8 cellular contexts compared by ENCODE assay signal in genomic region chr19:48111280-48111679, GRCh38. TPM values are rescaled to one million over a fixed set of nuclear protein-coding genes. Genes with fewer than 3 reads are reported as not detected.
DNase-seq lines count a peak whose midpoint lies in the region; ATAC-seq and TF ChIP-seq lines count a peak whose summit lies in the region.

No MANE protein-coding gene starts in this region.

- 54 to 67% (median 59%) methylated on average over 7 of the region's 7 CpGs for WGBS in heart left ventricle, 4 donors
- WGBS in upper lobe of left lung, 2 donors = 61 to 77% methylated on average over 7 of the region's 7 CpGs

- H3K9me3 ChIP-seq in heart left ventricle (no peaks in the 10 kb centered on the region), left lung (no peaks in the 10 kb centered on the region), upper lobe of left lung (no peaks in the 10 kb centered on the region)

- H3K27ac Mint-ChIP-seq in activated T-helper 17 cell treated with anti-CD3 and anti-CD28 coated beads, Interleukin-2, amount 50 U/mL, for 72 hours = peak overlapping the region; percentile 95

- H3K27ac ChIP-seq in heart left ventricle = peak overlapping the region in 11 of 12 donors; percentile 87 to 100 (median 97)
- peak overlapping the region; percentile 92 to 93 for H3K27ac ChIP-seq in left lung
- H3K27ac ChIP-seq in upper lobe of left lung = peak overlapping the region; percentile 89 to 93 (median 92)

- no peak for TF ChIP-seq EP300 in upper lobe of left lung (IDR thresholded peaks at IDR 0.05)

- TF ChIP-seq CTCF in heart left ventricle (IDR thresholded peaks at IDR 0.05) = no peak
- no peak for TF ChIP-seq CTCF in left lung (IDR thresholded peaks at IDR 0.05)
- TF ChIP-seq CTCF in upper lobe of left lung (IDR thresholded peaks at IDR 0.05) = no peak

- H3K27me3 Mint-ChIP-seq in activated T-helper 17 cell treated with anti-CD3 and anti-CD28 coated beads, Interleukin-2, amount 50 U/mL, for 72 hours = no peaks in the 10 kb centered on the region

- TF ChIP-seq POLR2A in heart left ventricle (IDR thresholded peaks at IDR 0.05) (no peak), upper lobe of left lung (IDR thresholded peaks at IDR 0.05) (no peak)

- H3K36me3 ChIP-seq in heart left ventricle (peaks cover 0 to 4% (median 0%) of the 10 kb centered on the region in 9 donors), left lung (peaks cover 0 to 15% of the 10 kb centered on the region in 2 donors), upper lobe of left lung (peaks cover 0 to 7% (median 0%) of the 10 kb centered on the region in 4 donors)

- peaks cover 6% of the 10 kb centered on the region for H3K4me1 Mint-ChIP-seq in activated T-helper 17 cell treated with anti-CD3 and anti-CD28 coated beads, Interleukin-2, amount 50 U/mL, for 72 hours

- H3K9me3 Mint-ChIP-seq in activated T-helper 17 cell treated with anti-CD3 and anti-CD28 coated beads, Interleukin-2, amount 50 U/mL, for 72 hours = no peaks in the 10 kb centered on the region

- DNase-seq in heart left ventricle = no peak
- no peak for DNase-seq in cardiac septum (ENCODE audit: low spot score)
- no peak for DNase-seq in left lung
- DNase-seq in upper lobe of left lung = no peak
- DNase-seq in stimulated activated CD4-positive, alpha-beta T cell treated with anti-CD3 and anti-CD28 coated beads, Interleukin-1b, Interleukin-23, amount 100 ng/mL, for 48 hours = no peak

- H3K4me3 Mint-ChIP-seq in activated T-helper 17 cell treated with anti-CD3 and anti-CD28 coated beads, Interleukin-2, amount 50 U/mL, for 72 hours = peak overlapping the region; percentile 89

- intact Hi-C loops in heart left ventricle (cut with DNase I) = no loop called here
- intact Hi-C loops in cardiac septum (cut with DNase I) = no loop called here
- intact Hi-C loops in left lung (cut with DNase I) = no loop called here

- H3K27me3 ChIP-seq in heart left ventricle = no peaks in the 10 kb centered on the region
- no peaks in the 10 kb centered on the region for H3K27me3 ChIP-seq in left lung
- no peaks in the 10 kb centered on the region for H3K27me3 ChIP-seq in upper lobe of left lung

- peaks cover 31% of the 10 kb centered on the region for H3K36me3 Mint-ChIP-seq in activated T-helper 17 cell treated with anti-CD3 and anti-CD28 coated beads, Interleukin-2, amount 50 U/mL, for 72 hours (ENCODE audit: low read depth)

- H3K4me3 ChIP-seq in heart left ventricle (peak overlapping the region in 4 of 12 donors; percentile 41 to 68 (median 58)), left lung (peak overlapping the region in 1 of 2 donors; percentile 50), upper lobe of left lung (peak overlapping the region in 1 of 4 donors; percentile 57)

- ATAC-seq in heart left ventricle (no peak), left lung (no peak), upper lobe of left lung (ENCODE audit: low FRiP score in 2 of 2) (no peak), HG02884 (IDR thresholded peaks at IDR 0.05; ENCODE audit: unreplicated experiment) (no peak), HG03442 (IDR thresholded peaks at IDR 0.05; ENCODE audit: unreplicated experiment) (no peak)
- ATAC-seq in activated T-helper 17 cell treated with anti-CD3 and anti-CD28 coated beads, Interleukin-2, amount 50 U/mL, for 72 hours (replicated peaks) = no peak

- peaks cover 0 to 42% (median 21%) of the 10 kb centered on the region in 12 donors for H3K4me1 ChIP-seq in heart left ventricle
- peaks cover 11 to 27% of the 10 kb centered on the region in 2 donors for H3K4me1 ChIP-seq in left lung
- peaks cover 21 to 37% (median 26%) of the 10 kb centered on the region in 4 donors for H3K4me1 ChIP-seq in upper lobe of left lung

RNA-seq across cellular contexts. Expression of gene PLA2G4C, which starts 0.7 kb away (rescaled TPM):
- total RNA-seq in heart left ventricle (10 to 100 TPM; 16.6 to 71.5 (median 41.6) TPM), cardiac septum (61.8 TPM), left lung (10 to 100 TPM; 11.5 to 17.3 TPM), upper lobe of left lung (10 to 100 TPM in 3 of 6 donors, 1 to 10 TPM in 3; 7.3 to 39.8 (median 14.2) TPM)
- polyA plus RNA-seq in heart left ventricle = 10 to 100 TPM; 11.0 to 39.0 TPM
- 10 to 100 TPM in 1 of 2 donors, 1 to 10 TPM in 1; 9.0 to 57.2 TPM for total RNA-seq in activated T-helper 17 cell treated with anti-CD3 and anti-CD28 coated beads, Interleukin-2, amount 50 U/mL, for 72 hours

RNA-seq across cellular contexts. Expression of gene LIG1, which starts 58.9 kb away (rescaled TPM):
- total RNA-seq in heart left ventricle = 10 to 100 TPM in 1 of 9 donors, 1 to 10 TPM in 8; 2.1 to 16.5 (median 3.9) TPM
- polyA plus RNA-seq in heart left ventricle = 1 to 10 TPM; 4.3 to 4.4 TPM
- total RNA-seq in cardiac septum = 5.2 TPM
- 100 to 1,000 TPM; 154 to 206 TPM for total RNA-seq in activated T-helper 17 cell treated with anti-CD3 and anti-CD28 coated beads, Interleukin-2, amount 50 U/mL, for 72 hours
- total RNA-seq in left lung = 10 to 100 TPM; 26.7 to 27.4 TPM
- total RNA-seq in upper lobe of left lung = 100 to 1,000 TPM in 1 of 6 donors, 10 to 100 TPM in 5; 11.4 to 113 (median 27.8) TPM

RNA-seq across cellular contexts. Expression of gene ZSWIM9, which starts 59.2 kb away (rescaled TPM):
- total RNA-seq in heart left ventricle (1 to 10 TPM; 2.2 to 7.7 (median 6.2) TPM), cardiac septum (6.9 TPM), left lung (1 to 10 TPM; 6.5 to 6.6 TPM), upper lobe of left lung (10 to 100 TPM in 1 of 6 donors, 1 to 10 TPM in 5; 2.9 to 13.2 (median 8.0) TPM)
- 1 to 10 TPM; 5.8 to 7.4 TPM for polyA plus RNA-seq in heart left ventricle
- 10 to 100 TPM in 1 of 2 donors, 1 to 10 TPM in 1; 9.9 to 11.3 TPM for total RNA-seq in activated T-helper 17 cell treated with anti-CD3 and anti-CD28 coated beads, Interleukin-2, amount 50 U/mL, for 72 hours
